Comparison of ENCODE assay signal across 9 cellular contexts in genomic region chr17:81902023-81902652, GRCh38. TPM values are rescaled to one million over a fixed set of nuclear protein-coding genes. Genes with fewer than 3 reads are reported as not detected.
A peak's percentile ranks its signal among the peaks of the same experiment; 100 is the strongest.
DNase-seq lines count a peak whose midpoint lies in the region; ATAC-seq and TF ChIP-seq lines count a peak whose summit lies in the region.
"Had no signal": no experiment of that assay in that cellular context is flagged by ENCODE, and none has a peak within 500 bp of the region (broad histone marks: within the 10 kb centered on the region; RNA-seq: fewer than 3 reads in every experiment).

Gene NPB (plus strand): TSS chr17:81902238. CDS start chr17:81902278, 40 bp downstream.

- H3K4me1 Mint-ChIP-seq in neural crest cell = peaks cover 15% of the 10 kb centered on the region

- peak; percentile 15 for ATAC-seq in esophagus mucosa
- no peak for ATAC-seq in HG03159 (IDR thresholded peaks at IDR 0.05; ENCODE audit: unreplicated experiment)
- ATAC-seq in HG02885 (IDR thresholded peaks at IDR 0.05; ENCODE audit: poor library complexity, unreplicated experiment) = no peak
- ATAC-seq: PC-3 had no signal

- H3K9me3 ChIP-seq in BLaER1 treated with 17β-estradiol and CSF1 and Interleukin-3, amounts not matched to agents 10 nM and 100 nM (replicated peaks in 1 of 11) = no peaks in the 10 kb centered on the region

- peak; percentile 72 for DNase-seq in NCI-H69 (lab: John Stamatoyannopoulos, UW)
- DNase-seq in neural crest cell (ENCODE audit: low read depth, low spot score) = no peak
- no peak for DNase-seq in NCI-H2196 treated with DMSO at 0.1 percent for 48 hours (lab: John Stamatoyannopoulos, UW; ENCODE audit: unreplicated experiment)
- no peak for DNase-seq in mucosa of gallbladder (ENCODE audit: low spot score)
- DNase-seq: PC-3 had no signal

- H3K27ac ChIP-seq in BLaER1 treated with 17β-estradiol and CSF1 and Interleukin-3, amounts not matched to agents 10 nM and 100 nM = no peak within 1 kb of the TSS

- H3K27me3 ChIP-seq in BLaER1 treated with 17β-estradiol and CSF1 and Interleukin-3, amounts not matched to agents 10 nM and 100 nM = peaks cover 40 to 52% (median 47%) of the 10 kb centered on the region in 11 experiments

- no peak within 1 kb of the TSS for H3K27ac Mint-ChIP-seq in neural crest cell (ENCODE audit: unreplicated experiment)

- no peak for TF ChIP-seq CTCF in neural crest cell (conservative IDR thresholded peaks at IDR 0.05)

- H3K9ac ChIP-seq in BLaER1 treated with 17β-estradiol and CSF1 and Interleukin-3, amounts not matched to agents 10 nM and 100 nM = peak within 1 kb of the TSS in 1 of 11 experiments; percentile 20; a peak in 1 of 22 replicates

- peaks cover 17 to 40% (median 28%) of the 10 kb centered on the region in 10 experiments; a peak in 19 of 20 replicates for H3K4me1 ChIP-seq in BLaER1 treated with 17β-estradiol and CSF1 and Interleukin-3, amounts not matched to agents 10 nM and 100 nM

- peaks cover 14% of the 10 kb centered on the region for H3K27me3 Mint-ChIP-seq in neural crest cell (ENCODE audit: low read depth)

- H3K9me3 Mint-ChIP-seq in neural crest cell = no peaks in the 10 kb centered on the region

- peak within 1 kb of the TSS in 4 of 10 experiments; percentile 12 to 47 (median 25); a peak in 3 of 20 replicates for H3K4me3 ChIP-seq in BLaER1 treated with 17β-estradiol and CSF1 and Interleukin-3, amounts not matched to agents 10 nM and 100 nM

- H3K4me3 Mint-ChIP-seq in neural crest cell = peak within 1 kb of the TSS; percentile 50

- H4K20me1 ChIP-seq in BLaER1 treated with 17β-estradiol and CSF1 and Interleukin-3, amounts not matched to agents 10 nM and 100 nM = peaks cover 23 to 100% (median 89%) of the 10 kb centered on the region in 11 experiments; a peak in 21 of 22 replicates

- H3K36me3 ChIP-seq in BLaER1 treated with 17β-estradiol and CSF1 and Interleukin-3, amounts not matched to agents 10 nM and 100 nM = peaks cover 58 to 88% (median 72%) of the 10 kb centered on the region in 11 experiments

- peak within 1 kb of the TSS in 9 of 11 experiments; percentile 4 to 67 (median 55); a peak in 13 of 22 replicates for H3K4me2 ChIP-seq in BLaER1 treated with 17β-estradiol and CSF1 and Interleukin-3, amounts not matched to agents 10 nM and 100 nM

- peaks cover 3% of the 10 kb centered on the region for H3K36me3 Mint-ChIP-seq in neural crest cell (ENCODE audit: low read depth)

RNA-seq across cellular contexts. Expression of gene NPB, which starts in this region (rescaled TPM):
- total RNA-seq in esophagus mucosa (0.24 TPM), neural crest cell (0.93 and 1.1 TPM in 2 replicates), mucosa of gallbladder (0.55 TPM)

Comparison
In these comparisons a context has a peak if more than half of its experiments do, and no peak if none do; other contexts are left out.
1. Peak in ATAC-seq in esophagus mucosa; RNA of the gene not detected or under 1 TPM.